In genomic region chr17:49548506-49549310, GRCh38 we compare ENCODE assay signal across 8 cellular contexts. TPM values are rescaled to one million over a fixed set of nuclear protein-coding genes. Genes with fewer than 3 reads are reported as not detected.
DNase-seq lines count a peak whose midpoint lies in the region; ATAC-seq lines count a peak whose summit lies in the region.

No MANE protein-coding gene starts in this region.

- H3K4me3 ChIP-seq in H7 (ENCODE audit: insufficient read depth, low read depth, low read length): no peak overlapping the region

- no peaks in the 10 kb centered on the region for H3K27me3 ChIP-seq in H7 (ENCODE audit: control insufficient read depth, insufficient read depth, low read length)

- no peaks in the 10 kb centered on the region for H3K36me3 ChIP-seq in H7 (replicated peaks; ENCODE audit: control insufficient read depth, insufficient read depth, low read length)

- DNase-seq in AML-193 (lab: John Stamatoyannopoulos, UW): peak; percentile 30
- peak; percentile 87 for DNase-seq in H7
- peak; percentile 53 for DNase-seq in astrocyte of the hippocampus (ENCODE audit: low read depth, low spot score)
- DNase-seq in islet precursor cell: peak; percentile 91
- DNase-seq in NCI-H2227 (lab: John Stamatoyannopoulos, UW; ENCODE audit: unreplicated experiment): no peak

- ATAC-seq in GM19463 (IDR thresholded peaks at IDR 0.05; ENCODE audit: unreplicated experiment): no peak
- no peak for ATAC-seq in activated CD4-positive, CD25-positive, alpha-beta regulatory T cell treated with anti-CD3 and anti-CD28 coated beads, Interleukin-2, amount 50 U/mL, for 24 hours
- no peak for ATAC-seq in GM21447 (IDR thresholded peaks at IDR 0.05; ENCODE audit: unreplicated experiment)

RNA-seq across cellular contexts. Expression of gene NXPH3, which starts 27.0 kb away (rescaled TPM):
- total RNA-seq in H7 (2014; rRNA removed; shearing (Covaris generic)): 1.7 and 2.4 TPM in 2 replicates

RNA-seq across cellular contexts. Expression of gene NGFR, which starts 53.6 kb away (rescaled TPM):
- 7.9 and 8.7 TPM in 2 replicates for total RNA-seq in H7 (2014; rRNA removed; shearing (Covaris generic))
